ENCODE assay signal across 9 cellular contexts in the genomic region with DNA sequence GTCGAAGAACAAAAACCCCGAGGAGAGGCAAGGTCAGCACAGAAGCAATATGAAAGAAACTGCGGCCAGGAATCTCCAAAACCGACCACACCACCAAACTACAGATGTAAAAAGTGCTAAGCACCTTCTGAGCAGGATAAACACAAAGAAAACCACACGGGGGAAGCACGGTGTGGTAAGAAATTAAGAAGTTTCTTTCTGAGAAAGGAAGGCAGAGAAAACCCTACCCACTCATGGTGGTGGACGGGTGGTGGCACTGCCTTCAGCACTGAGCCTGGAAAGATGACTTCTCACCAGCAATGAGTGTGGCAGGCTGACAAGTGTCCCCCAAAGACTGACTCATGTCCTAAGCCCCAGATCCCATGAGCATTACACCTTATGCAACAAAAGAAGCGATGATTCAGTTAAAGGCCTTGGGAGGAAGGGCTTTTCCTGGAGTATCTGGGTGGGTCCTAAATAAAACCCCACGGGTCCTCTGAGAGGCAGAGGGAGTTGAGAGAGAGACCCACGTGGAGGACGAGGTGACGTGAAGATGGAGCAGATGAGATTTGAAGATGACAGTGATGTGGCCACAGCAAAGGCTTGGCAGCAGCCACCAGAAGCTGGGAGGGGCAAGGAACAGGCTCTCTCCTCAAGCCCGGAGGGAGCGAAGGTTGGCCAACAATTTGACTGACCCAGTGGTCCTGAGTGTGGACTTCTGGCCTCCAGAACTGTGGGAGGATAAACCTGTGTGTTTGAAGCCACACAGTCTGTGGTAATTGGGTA.
DNase-seq lines count a peak whose midpoint lies in the region; ATAC-seq, FAIRE-seq and TF ChIP-seq lines count a peak whose summit lies in the region.
"Had no signal": no experiment of that assay in that cellular context is flagged by ENCODE, and none has a peak within 500 bp of the region (broad histone marks: within the 10 kb centered on the region; RNA-seq: fewer than 3 reads in every experiment).

No MANE protein-coding gene starts in this region.

- no peak for FAIRE-seq in RCC 7860 (lab: Jason Lieb, UNC)

- H3K9me3 ChIP-seq in lower lobe of right lung, result no peaks in the 10 kb centered on the region

- intact Hi-C loops in lower lobe of right lung (cut with DNase I), result no loop called here

- H3K27ac ChIP-seq in lower lobe of right lung, result no peak overlapping the region

- no peak for TF ChIP-seq CTCF in lower lobe of right lung (IDR thresholded peaks at IDR 0.05)

- ATAC-seq in HG02678 (IDR thresholded peaks at IDR 0.05; ENCODE audit: unreplicated experiment), result peak; percentile 78
- no peak for ATAC-seq in lower lobe of right lung
- no peak for ATAC-seq in GM21360 (IDR thresholded peaks at IDR 0.05; ENCODE audit: unreplicated experiment)

- DNase-seq in ELR (ENCODE audit: low read depth) (peak; percentile 79), lower lobe of right lung (peak; percentile 10), GOT3 (lab: John Stamatoyannopoulos, UW) (no peak), NCI-H1105 (lab: John Stamatoyannopoulos, UW) (no peak), RCC 7860 (ENCODE audit: low spot score) (no peak)
- DNase-seq in activated CD8-positive, alpha-beta memory T cell treated with anti-CD3 and anti-CD28 coated beads for 48 hours (ENCODE audit: low read depth in 2 of 3, low spot score in 2 of 3), result peak; percentile 8 to 40 (median 30)

- H3K4me1 ChIP-seq in lower lobe of right lung, result no peaks in the 10 kb centered on the region

- peaks cover 86% of the 10 kb centered on the region for H3K36me3 ChIP-seq in lower lobe of right lung

- H3K4me3 ChIP-seq in lower lobe of right lung, result no peak overlapping the region
- H3K4me3 ChIP-seq: skin epidermis had no signal

- H3K27me3 ChIP-seq in lower lobe of right lung (ENCODE audit: low read depth), result no peaks in the 10 kb centered on the region

Comparison
In these comparisons a context has a peak if more than half of its experiments do, and no peak if none do; other contexts are left out.
1. DNase-seq: peak in ELR (single experiment), activated CD8-positive, alpha-beta memory T cell treated with anti-CD3 and anti-CD28 coated beads for 48 hours (3 of 3) and lower lobe of right lung (single experiment); none in GOT3 (single experiment), NCI-H1105 (single experiment) and RCC 7860 (single experiment).